In genomic region chr2:96868555-96869280, GRCh38 we compare ENCODE assay signal across 1 cellular context.
TF ChIP-seq lines count a peak whose summit lies in the region.

No MANE protein-coding gene starts in this region.

TF ChIP-seq in HepG2, 621 proteins besides CTCF, POLR2A, EP300 and RAD21 (continued from another document and continues in another):
- TF ChIP-seq ZNF138 (CRISPR knock-in tag; IDR thresholded peaks at IDR 0.05; ENCODE audit: low read depth), result no peak
- TF ChIP-seq ZZZ3 (CRISPR knock-in tag; IDR thresholded peaks at IDR 0.05; ENCODE audit: borderline replicate concordance), result peak; percentile 83; the same call in 1 of the 2 replicates
- TF ChIP-seq ZFP36 (IDR thresholded peaks at IDR 0.05; ENCODE audit: borderline replicate concordance, low read depth, low read length, partially characterized antibody), result no peak
- TF ChIP-seq ISL2 (CRISPR knock-in tag; IDR thresholded peaks at IDR 0.05), result peak; percentile 70
- no peak for TF ChIP-seq ZNF407 (CRISPR knock-in tag; IDR thresholded peaks at IDR 0.05; ENCODE audit: not compliant biosample characterization)
- TF ChIP-seq BHLHE40 (IDR thresholded peaks at IDR 0.05; ENCODE audit: low read length), result no peak
- TF ChIP-seq ZNF12 (CRISPR knock-in tag; IDR thresholded peaks at IDR 0.05), result peak; percentile 75; the same call in 1 of the 2 replicates
- TF ChIP-seq PHB2 (IDR thresholded peaks at IDR 0.05; ENCODE audit: partially characterized antibody), result no peak
- no peak for TF ChIP-seq RERE (CRISPR knock-in tag; IDR thresholded peaks at IDR 0.05; ENCODE audit: low read depth)
- no peak for TF ChIP-seq ZKSCAN1 (IDR thresholded peaks at IDR 0.05; ENCODE audit: low read length)
- no peak; the same call in 1 of the 2 replicates for TF ChIP-seq NR1H2 (CRISPR knock-in tag; IDR thresholded peaks at IDR 0.05; ENCODE audit: borderline replicate concordance, low read depth)
- no peak; the same call in 1 of the 2 replicates for TF ChIP-seq MLXIP (CRISPR knock-in tag; IDR thresholded peaks at IDR 0.05; ENCODE audit: borderline replicate concordance)
- TF ChIP-seq ZNF704 (CRISPR knock-in tag; IDR thresholded peaks at IDR 0.05; ENCODE audit: borderline replicate concordance), result 0 out of 2 replicates have a peak, but pooled peaks have one; percentile 59
- TF ChIP-seq HINFP (CRISPR knock-in tag; IDR thresholded peaks at IDR 0.05; ENCODE audit: low read depth), result peak; percentile 85; the same call in 1 of the 2 replicates
- TF ChIP-seq TCF12 (IDR thresholded peaks at IDR 0.05), result no peak
- no peak; the same call in 1 of the 2 replicates for TF ChIP-seq TCF12 (CRISPR knock-in tag; IDR thresholded peaks at IDR 0.05)
- TF ChIP-seq CEBPB (IDR thresholded peaks at IDR 0.05; ENCODE audit: borderline replicate concordance, low read depth, low read length), result peak; percentile 93
- TF ChIP-seq ZNF773 (CRISPR knock-in tag; IDR thresholded peaks at IDR 0.05; ENCODE audit: borderline replicate concordance), result no peak
- TF ChIP-seq BATF2 (CRISPR knock-in tag; IDR thresholded peaks at IDR 0.05), result 0 out of 2 replicates have a peak, but pooled peaks have one; percentile 14
- peak; percentile 14; the same call in 1 of the 2 replicates for TF ChIP-seq ZNF580 (CRISPR knock-in tag; IDR thresholded peaks at IDR 0.05; ENCODE audit: borderline replicate concordance, low read depth)
- TF ChIP-seq HOMEZ (CRISPR knock-in tag; IDR thresholded peaks at IDR 0.05; ENCODE audit: low read depth), result 0 out of 2 replicates have a peak, but pooled peaks have one; percentile 25
- no peak for TF ChIP-seq NFE2 (CRISPR knock-in tag; IDR thresholded peaks at IDR 0.05)
- TF ChIP-seq DR1 (CRISPR knock-in tag; IDR thresholded peaks at IDR 0.05), result no peak; the same call in 1 of the 2 replicates
- peak; percentile 72 for TF ChIP-seq ZSCAN21 (CRISPR knock-in tag; IDR thresholded peaks at IDR 0.05; ENCODE audit: borderline replicate concordance)
- TF ChIP-seq SNAPC2 (CRISPR knock-in tag; IDR thresholded peaks at IDR 0.05), result no peak
- TF ChIP-seq POLR2AphosphoS2 (IDR thresholded peaks at IDR 0.05; ENCODE audit: low read depth, low read length), result no peak
- TF ChIP-seq ZC3H13 (CRISPR knock-in tag; IDR thresholded peaks at IDR 0.05), result peak; percentile 39; the same call in 1 of the 2 replicates
- TF ChIP-seq ZNF782 (CRISPR knock-in tag; IDR thresholded peaks at IDR 0.05; ENCODE audit: borderline replicate concordance), result peak; percentile 88
- no peak for TF ChIP-seq ZNF329 (CRISPR knock-in tag; IDR thresholded peaks at IDR 0.05; ENCODE audit: low read depth)
- TF ChIP-seq MAFK (conservative IDR thresholded peaks at IDR 0.05 in 1 of 2, IDR thresholded peaks at IDR 0.05 in 1 of 2; ENCODE audit: low read length in 2 of 2), result no peak
- TF ChIP-seq HOXA9 (CRISPR knock-in tag; IDR thresholded peaks at IDR 0.05; ENCODE audit: borderline replicate concordance), result no peak; the same call in 1 of the 2 replicates
- TF ChIP-seq IRX3 (CRISPR knock-in tag; IDR thresholded peaks at IDR 0.05; ENCODE audit: borderline replicate concordance, low read depth), result no peak
- peak; percentile 68 for TF ChIP-seq BCL6 (CRISPR knock-in tag; IDR thresholded peaks at IDR 0.05)
- no peak for TF ChIP-seq THAP7 (CRISPR knock-in tag; IDR thresholded peaks at IDR 0.05)
- no peak for TF ChIP-seq ZFP62 (CRISPR knock-in tag; IDR thresholded peaks at IDR 0.05)
